1 cellular context compared by ENCODE assay signal in genomic region chr17:45060824-45061605, GRCh38.
A peak's percentile ranks its signal among the peaks of the same experiment; 100 is the strongest.
TF ChIP-seq lines count a peak whose summit lies in the region.

Gene NMT1 (plus strand): TSS chr17:45061317. CDS start chr17:45061330, 13 bp downstream.

TF ChIP-seq in HEK293, 187 proteins besides CTCF, POLR2A, EP300 and RAD21 (continued from another document and continues in another):
- TF ChIP-seq, protein P1, sequence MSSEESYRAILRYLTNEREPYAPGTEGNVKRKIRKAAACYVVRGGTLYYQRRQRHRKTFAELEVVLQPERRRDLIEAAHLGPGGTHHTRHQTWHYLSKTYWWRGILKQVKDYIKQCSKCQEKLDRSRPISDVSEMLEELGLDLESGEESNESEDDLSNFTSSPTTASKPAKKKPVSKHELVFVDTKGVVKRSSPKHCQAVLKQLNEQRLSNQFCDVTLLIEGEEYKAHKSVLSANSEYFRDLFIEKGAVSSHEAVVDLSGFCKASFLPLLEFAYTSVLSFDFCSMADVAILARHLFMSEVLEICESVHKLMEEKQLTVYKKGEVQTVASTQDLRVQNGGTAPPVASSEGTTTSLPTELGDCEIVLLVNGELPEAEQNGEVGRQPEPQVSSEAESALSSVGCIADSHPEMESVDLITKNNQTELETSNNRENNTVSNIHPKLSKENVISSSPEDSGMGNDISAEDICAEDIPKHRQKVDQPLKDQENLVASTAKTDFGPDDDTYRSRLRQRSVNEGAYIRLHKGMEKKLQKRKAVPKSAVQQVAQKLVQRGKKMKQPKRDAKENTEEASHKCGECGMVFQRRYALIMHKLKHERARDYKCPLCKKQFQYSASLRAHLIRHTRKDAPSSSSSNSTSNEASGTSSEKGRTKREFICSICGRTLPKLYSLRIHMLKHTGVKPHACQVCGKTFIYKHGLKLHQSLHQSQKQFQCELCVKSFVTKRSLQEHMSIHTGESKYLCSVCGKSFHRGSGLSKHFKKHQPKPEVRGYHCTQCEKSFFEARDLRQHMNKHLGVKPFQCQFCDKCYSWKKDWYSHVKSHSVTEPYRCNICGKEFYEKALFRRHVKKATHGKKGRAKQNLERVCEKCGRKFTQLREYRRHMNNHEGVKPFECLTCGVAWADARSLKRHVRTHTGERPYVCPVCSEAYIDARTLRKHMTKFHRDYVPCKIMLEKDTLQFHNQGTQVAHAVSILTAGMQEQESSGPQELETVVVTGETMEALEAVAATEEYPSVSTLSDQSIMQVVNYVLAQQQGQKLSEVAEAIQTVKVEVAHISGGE (tag by site-specific recombination; conservative IDR thresholded peaks at IDR 0.05; ENCODE audit: low read depth), result peak; percentile 96
- peak; percentile 38 for TF ChIP-seq SP7 (tag by site-specific recombination; IDR thresholded peaks at IDR 0.05)
- no peak for TF ChIP-seq OSR2 (tag by site-specific recombination; IDR thresholded peaks at IDR 0.05)
- no peak for TF ChIP-seq ZNF560 (tag by site-specific recombination; IDR thresholded peaks at IDR 0.05; ENCODE audit: borderline replicate concordance)
- TF ChIP-seq GLI4 (tag by site-specific recombination; IDR thresholded peaks at IDR 0.05), result no peak
- no peak for TF ChIP-seq ZNF132 (tag by site-specific recombination; IDR thresholded peaks at IDR 0.05; ENCODE audit: borderline replicate concordance)
- no peak for TF ChIP-seq BCL11A (tag by site-specific recombination; IDR thresholded peaks at IDR 0.05; ENCODE audit: low read depth)
- no peak for TF ChIP-seq ZNF157 (tag by site-specific recombination; IDR thresholded peaks at IDR 0.05)
- TF ChIP-seq ZNF37A (tag by site-specific recombination; IDR thresholded peaks at IDR 0.05), result no peak
- no peak for TF ChIP-seq ZNF514 (tag by site-specific recombination; IDR thresholded peaks at IDR 0.05)
- TF ChIP-seq ZNF239 (tag by site-specific recombination; IDR thresholded peaks at IDR 0.05), result no peak
- no peak for TF ChIP-seq REPIN1 (tag by site-specific recombination; IDR thresholded peaks at IDR 0.05; ENCODE audit: low read depth)
- TF ChIP-seq ZNF660 (tag by site-specific recombination; IDR thresholded peaks at IDR 0.05), result peak; percentile 74
- peak; percentile 97 for TF ChIP-seq YY1 (tag by site-specific recombination; IDR thresholded peaks at IDR 0.05)
- no peak for TF ChIP-seq ZNF404 (tag by site-specific recombination; IDR thresholded peaks at IDR 0.05)
- TF ChIP-seq PRDM1 (tag by site-specific recombination; IDR thresholded peaks at IDR 0.05), result no peak
- TF ChIP-seq ZNF214 (tag by site-specific recombination; IDR thresholded peaks at IDR 0.05; ENCODE audit: borderline replicate concordance), result no peak
- TF ChIP-seq ZNF133 (tag by site-specific recombination; IDR thresholded peaks at IDR 0.05), result no peak
- peak; percentile 70 for TF ChIP-seq ZNF341 (tag by site-specific recombination; IDR thresholded peaks at IDR 0.05; ENCODE audit: low read depth)
- peak; percentile 82 for TF ChIP-seq KLF10 (tag by site-specific recombination; IDR thresholded peaks at IDR 0.05)
- TF ChIP-seq ZNF174 (tag by site-specific recombination; IDR thresholded peaks at IDR 0.05), result no peak
- 0 out of 2 replicates have a peak, but pooled peaks have one; percentile 4 for TF ChIP-seq ZNF843 (tag by site-specific recombination; IDR thresholded peaks at IDR 0.05)
- TF ChIP-seq, protein P2, sequence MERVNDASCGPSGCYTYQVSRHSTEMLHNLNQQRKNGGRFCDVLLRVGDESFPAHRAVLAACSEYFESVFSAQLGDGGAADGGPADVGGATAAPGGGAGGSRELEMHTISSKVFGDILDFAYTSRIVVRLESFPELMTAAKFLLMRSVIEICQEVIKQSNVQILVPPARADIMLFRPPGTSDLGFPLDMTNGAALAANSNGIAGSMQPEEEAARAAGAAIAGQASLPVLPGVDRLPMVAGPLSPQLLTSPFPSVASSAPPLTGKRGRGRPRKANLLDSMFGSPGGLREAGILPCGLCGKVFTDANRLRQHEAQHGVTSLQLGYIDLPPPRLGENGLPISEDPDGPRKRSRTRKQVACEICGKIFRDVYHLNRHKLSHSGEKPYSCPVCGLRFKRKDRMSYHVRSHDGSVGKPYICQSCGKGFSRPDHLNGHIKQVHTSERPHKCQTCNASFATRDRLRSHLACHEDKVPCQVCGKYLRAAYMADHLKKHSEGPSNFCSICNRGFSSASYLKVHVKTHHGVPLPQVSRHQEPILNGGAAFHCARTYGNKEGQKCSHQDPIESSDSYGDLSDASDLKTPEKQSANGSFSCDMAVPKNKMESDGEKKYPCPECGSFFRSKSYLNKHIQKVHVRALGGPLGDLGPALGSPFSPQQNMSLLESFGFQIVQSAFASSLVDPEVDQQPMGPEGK (tag by site-specific recombination; IDR thresholded peaks at IDR 0.05), result peak; percentile 63; the same call in 1 of the 2 replicates
- no peak for TF ChIP-seq ZSCAN23 (tag by site-specific recombination; IDR thresholded peaks at IDR 0.05)
- TF ChIP-seq KLF7 (tag by site-specific recombination; IDR thresholded peaks at IDR 0.05; ENCODE audit: borderline replicate concordance), result no peak
- TF ChIP-seq SCRT2 (tag by site-specific recombination; IDR thresholded peaks at IDR 0.05), result no peak
- no peak for TF ChIP-seq WT1 (tag by site-specific recombination; IDR thresholded peaks at IDR 0.05)
- no peak for TF ChIP-seq ZNF792 (tag by site-specific recombination; IDR thresholded peaks at IDR 0.05)
- TF ChIP-seq ZNF521 (tag by site-specific recombination; IDR thresholded peaks at IDR 0.05), result no peak
- no peak; the same call in 1 of the 2 replicates for TF ChIP-seq MYNN (tag by site-specific recombination; IDR thresholded peaks at IDR 0.05; ENCODE audit: borderline replicate concordance)
- TF ChIP-seq ZXDB (tag by site-specific recombination; IDR thresholded peaks at IDR 0.05), result peak; percentile 88
- no peak for TF ChIP-seq ZNF433 (tag by site-specific recombination; IDR thresholded peaks at IDR 0.05; ENCODE audit: low read depth)
- no peak for TF ChIP-seq ZNF449 (tag by site-specific recombination; IDR thresholded peaks at IDR 0.05)
- no peak for TF ChIP-seq GLIS1 (tag by site-specific recombination; IDR thresholded peaks at IDR 0.05)
- TF ChIP-seq ZBTB10 (tag by site-specific recombination; IDR thresholded peaks at IDR 0.05), result peak; percentile 99
- peak; percentile 79 for TF ChIP-seq KLF16 (tag by site-specific recombination; IDR thresholded peaks at IDR 0.05)
- peak; percentile 97 for TF ChIP-seq YY2 (tag by site-specific recombination; IDR thresholded peaks at IDR 0.05)
- peak; percentile 80 for TF ChIP-seq ZBTB20 (tag by site-specific recombination; IDR thresholded peaks at IDR 0.05)
- no peak for TF ChIP-seq ZNF626 (tag by site-specific recombination; IDR thresholded peaks at IDR 0.05)
- TF ChIP-seq, protein P3, sequence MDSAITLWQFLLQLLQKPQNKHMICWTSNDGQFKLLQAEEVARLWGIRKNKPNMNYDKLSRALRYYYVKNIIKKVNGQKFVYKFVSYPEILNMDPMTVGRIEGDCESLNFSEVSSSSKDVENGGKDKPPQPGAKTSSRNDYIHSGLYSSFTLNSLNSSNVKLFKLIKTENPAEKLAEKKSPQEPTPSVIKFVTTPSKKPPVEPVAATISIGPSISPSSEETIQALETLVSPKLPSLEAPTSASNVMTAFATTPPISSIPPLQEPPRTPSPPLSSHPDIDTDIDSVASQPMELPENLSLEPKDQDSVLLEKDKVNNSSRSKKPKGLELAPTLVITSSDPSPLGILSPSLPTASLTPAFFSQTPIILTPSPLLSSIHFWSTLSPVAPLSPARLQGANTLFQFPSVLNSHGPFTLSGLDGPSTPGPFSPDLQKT (IDR thresholded peaks at IDR 0.05; ENCODE audit: borderline replicate concordance, low read depth, low read length), result no peak
- 0 out of 2 replicates have a peak, but pooled peaks have one; percentile 32 for TF ChIP-seq ZNF610 (tag by site-specific recombination; IDR thresholded peaks at IDR 0.05; ENCODE audit: borderline replicate concordance)
- TF ChIP-seq ZNF639 (tag by site-specific recombination; IDR thresholded peaks at IDR 0.05), result peak; percentile 56
- TF ChIP-seq ZNF2 (tag by site-specific recombination; IDR thresholded peaks at IDR 0.05), result peak; percentile 84; the same call in 1 of the 2 replicates
- no peak for TF ChIP-seq ZNF48 (tag by site-specific recombination; IDR thresholded peaks at IDR 0.05)
- TF ChIP-seq KLF9 (tag by site-specific recombination; IDR thresholded peaks at IDR 0.05; ENCODE audit: low read depth), result no peak
- TF ChIP-seq ZNF664 (tag by site-specific recombination; IDR thresholded peaks at IDR 0.05), result no peak
- TF ChIP-seq, protein P4, sequence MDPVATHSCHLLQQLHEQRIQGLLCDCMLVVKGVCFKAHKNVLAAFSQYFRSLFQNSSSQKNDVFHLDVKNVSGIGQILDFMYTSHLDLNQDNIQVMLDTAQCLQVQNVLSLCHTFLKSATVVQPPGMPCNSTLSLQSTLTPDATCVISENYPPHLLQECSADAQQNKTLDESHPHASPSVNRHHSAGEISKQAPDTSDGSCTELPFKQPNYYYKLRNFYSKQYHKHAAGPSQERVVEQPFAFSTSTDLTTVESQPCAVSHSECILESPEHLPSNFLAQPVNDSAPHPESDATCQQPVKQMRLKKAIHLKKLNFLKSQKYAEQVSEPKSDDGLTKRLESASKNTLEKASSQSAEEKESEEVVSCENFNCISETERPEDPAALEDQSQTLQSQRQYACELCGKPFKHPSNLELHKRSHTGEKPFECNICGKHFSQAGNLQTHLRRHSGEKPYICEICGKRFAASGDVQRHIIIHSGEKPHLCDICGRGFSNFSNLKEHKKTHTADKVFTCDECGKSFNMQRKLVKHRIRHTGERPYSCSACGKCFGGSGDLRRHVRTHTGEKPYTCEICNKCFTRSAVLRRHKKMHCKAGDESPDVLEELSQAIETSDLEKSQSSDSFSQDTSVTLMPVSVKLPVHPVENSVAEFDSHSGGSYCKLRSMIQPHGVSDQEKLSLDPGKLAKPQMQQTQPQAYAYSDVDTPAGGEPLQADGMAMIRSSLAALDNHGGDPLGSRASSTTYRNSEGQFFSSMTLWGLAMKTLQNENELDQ (tag by site-specific recombination; IDR thresholded peaks at IDR 0.05; ENCODE audit: low read depth), result no peak
- peak; percentile 74 for TF ChIP-seq ZBTB48 (tag by site-specific recombination; IDR thresholded peaks at IDR 0.05)
- TF ChIP-seq ZBTB44 (tag by site-specific recombination; IDR thresholded peaks at IDR 0.05), result peak; percentile 53; the same call in 1 of the 2 replicates
- TF ChIP-seq HOXD13 (CRISPR knock-in tag; IDR thresholded peaks at IDR 0.05; ENCODE audit: borderline replicate concordance), result no peak
- TF ChIP-seq ZNF302 (tag by site-specific recombination; IDR thresholded peaks at IDR 0.05; ENCODE audit: low read depth), result no peak
- TF ChIP-seq BCL11B (tag by site-specific recombination; IDR thresholded peaks at IDR 0.05; ENCODE audit: low read depth), result no peak
- TF ChIP-seq ZNF623 (tag by site-specific recombination; IDR thresholded peaks at IDR 0.05), result no peak
- no peak for TF ChIP-seq ZNF791 (tag by site-specific recombination; IDR thresholded peaks at IDR 0.05)
- TF ChIP-seq ZBTB8A (tag by site-specific recombination; IDR thresholded peaks at IDR 0.05), result peak; percentile 86
- TF ChIP-seq ZNF707 (tag by site-specific recombination; IDR thresholded peaks at IDR 0.05), result no peak
- no peak for TF ChIP-seq ZNF837 (tag by site-specific recombination; IDR thresholded peaks at IDR 0.05)
- TF ChIP-seq ZFHX2 (tag by site-specific recombination; conservative IDR thresholded peaks at IDR 0.05), result no peak
- no peak for TF ChIP-seq ZNF354C (tag by site-specific recombination; IDR thresholded peaks at IDR 0.05; ENCODE audit: borderline replicate concordance, low read depth)
